In the genomic region with DNA sequence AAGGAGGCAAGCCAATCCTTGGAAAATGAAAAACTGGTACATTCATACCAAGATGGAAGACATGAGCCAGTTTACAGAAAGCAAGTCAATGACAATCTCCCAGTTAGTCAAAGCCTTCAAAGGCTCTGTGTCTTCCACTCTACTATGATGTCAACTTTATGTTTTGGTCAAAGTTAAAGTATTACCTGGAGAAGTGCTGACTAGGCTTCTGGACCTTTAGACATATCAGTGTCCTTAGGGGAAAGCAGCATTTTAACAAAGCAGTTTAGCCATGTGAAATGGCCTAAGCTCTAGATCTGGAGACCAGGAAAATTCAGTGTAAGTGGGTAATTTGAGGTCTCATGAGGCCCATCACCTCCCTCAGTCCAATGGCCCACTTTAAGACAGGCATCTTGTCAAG, we compare ENCODE assay signal across 21 cellular contexts. TPM values are rescaled to one million over a fixed set of nuclear protein-coding genes. Genes with fewer than 3 reads are reported as not detected.
DNase-seq lines count a peak whose midpoint lies in the region; ATAC-seq lines count a peak whose summit lies in the region.
"Had no signal": no experiment of that assay in that cellular context is flagged by ENCODE, and none has a peak within 500 bp of the region (broad histone marks: within the 10 kb centered on the region; RNA-seq: fewer than 3 reads in every experiment).

No MANE protein-coding gene starts in this region.

- H3K27ac Mint-ChIP-seq in activated CD4-positive, alpha-beta memory T cell treated with anti-CD3 and anti-CD28 coated beads for 36 hours = peak overlapping the region; percentile 39
- no peak overlapping the region for H3K27ac Mint-ChIP-seq in activated CD4-positive, alpha-beta memory T cell treated with anti-CD3 and anti-CD28 coated beads, Interleukin-2, amount 10 ng/mL, durations not matched to agents 7 days and 5 days
- H3K27ac Mint-ChIP-seq in stimulated activated naive CD8-positive, alpha-beta T cell treated with anti-CD3 and anti-CD28 coated beads, Interleukin-15, Interleukin-2, amounts not matched to agents 100 ng/mL and 50 ng/mL, for 24 hours = peak overlapping the region; percentile 50
- peak overlapping the region in 1 of 2 donors; percentile 35 for H3K27ac Mint-ChIP-seq in stimulated activated naive CD8-positive, alpha-beta T cell treated with anti-CD3 and anti-CD28 coated beads, Interleukin-15, amount 100 ng/mL, for 72 hours
- peak overlapping the region in 4 of 6 donors; percentile 29 to 57 (median 38) for H3K27ac Mint-ChIP-seq in immature natural killer cell
- peak overlapping the region; percentile 24 for H3K27ac Mint-ChIP-seq in stimulated activated effector memory CD8-positive, alpha-beta T cell treated with anti-CD3 and anti-CD28 coated beads, Interleukin-12 subunit alpha, Interleukin-12 subunit beta, amount 100 ng/mL, for 72 hours

- CTCF ChIA-PET in activated CD4-positive, alpha-beta memory T cell treated with anti-CD3 and anti-CD28 coated beads for 36 hours (lab: Charles Lee) = interaction anchor here (1.8 kb wide), 2 partner anchors 8 to 204 kb away, joined by 5 read pairs; no protein-coding TSS in a partner anchor
- CTCF ChIA-PET in activated CD4-positive, alpha-beta memory T cell treated with anti-CD3 and anti-CD28 coated beads, Interleukin-2, amount 10 ng/mL, durations not matched to agents 7 days and 5 days (lab: Charles Lee) = interaction anchor here (1.0 to 1.5 kb wide), 2 partner anchors 9 to 47 kb away, joined by 3 to 4 read pairs; no protein-coding TSS in a partner anchor

- no peak for ATAC-seq in stimulated activated naive CD8-positive, alpha-beta T cell treated with anti-CD3 and anti-CD28 coated beads, Interleukin-15, amount 100 ng/mL, for 72 hours
- ATAC-seq in stimulated activated effector memory CD8-positive, alpha-beta T cell treated with anti-CD3 and anti-CD28 coated beads, Interleukin-12 subunit alpha, Interleukin-12 subunit beta, amount 100 ng/mL, for 72 hours = no peak
- ATAC-seq in HG03045 (IDR thresholded peaks at IDR 0.05; ENCODE audit: unreplicated experiment) = no peak
- no peak for ATAC-seq in GM19397 (IDR thresholded peaks at IDR 0.05; ENCODE audit: unreplicated experiment)

- peaks cover 65% of the 10 kb centered on the region for H3K4me1 Mint-ChIP-seq in activated CD4-positive, alpha-beta memory T cell treated with anti-CD3 and anti-CD28 coated beads for 36 hours (ENCODE audit: low read depth)
- H3K4me1 Mint-ChIP-seq in activated CD4-positive, alpha-beta memory T cell treated with anti-CD3 and anti-CD28 coated beads, Interleukin-2, amount 10 ng/mL, durations not matched to agents 7 days and 5 days = peaks cover 51% of the 10 kb centered on the region
- peaks cover 23% of the 10 kb centered on the region for H3K4me1 Mint-ChIP-seq in stimulated activated naive CD8-positive, alpha-beta T cell treated with anti-CD3 and anti-CD28 coated beads, Interleukin-15, Interleukin-2, amounts not matched to agents 100 ng/mL and 50 ng/mL, for 24 hours (ENCODE audit: low read depth)
- peaks cover 67% of the 10 kb centered on the region for H3K4me1 Mint-ChIP-seq in stimulated activated naive CD8-positive, alpha-beta T cell treated with anti-CD3 and anti-CD28 coated beads, Interleukin-15, amount 100 ng/mL, for 72 hours
- peaks cover 12 to 34% of the 10 kb centered on the region in 2 donors for H3K4me1 Mint-ChIP-seq in immature natural killer cell
- peaks cover 60% of the 10 kb centered on the region for H3K4me1 Mint-ChIP-seq in stimulated activated effector memory CD8-positive, alpha-beta T cell treated with anti-CD3 and anti-CD28 coated beads, Interleukin-12 subunit alpha, Interleukin-12 subunit beta, amount 100 ng/mL, for 72 hours

- POLR2A ChIA-PET in activated CD4-positive, alpha-beta memory T cell treated with anti-CD3 and anti-CD28 coated beads for 36 hours (lab: Charles Lee) = no interaction called here
- POLR2A ChIA-PET in activated CD4-positive, alpha-beta memory T cell treated with anti-CD3 and anti-CD28 coated beads, Interleukin-2, amount 10 ng/mL, durations not matched to agents 7 days and 5 days (lab: Charles Lee) = interaction anchor here (1.3 to 1.7 kb wide), 2 partner anchors 32 to 176 kb away, joined by 3 to 8 read pairs; partner anchors contain the start of gene NFU1

- no peak for DNase-seq in activated CD4-positive, alpha-beta memory T cell treated with anti-CD3 and anti-CD28 coated beads for 36 hours
- no peak for DNase-seq in activated CD4-positive, alpha-beta memory T cell treated with anti-CD3 and anti-CD28 coated beads, Interleukin-2, amount 10 ng/mL, durations not matched to agents 7 days and 5 days
- no peak for DNase-seq in stimulated activated naive CD8-positive, alpha-beta T cell treated with anti-CD3 and anti-CD28 coated beads, Interleukin-15, amount 100 ng/mL, for 72 hours
- no peak for DNase-seq in immature natural killer cell
- DNase-seq in stimulated activated effector memory CD8-positive, alpha-beta T cell treated with anti-CD3 and anti-CD28 coated beads, Interleukin-12 subunit alpha, Interleukin-12 subunit beta, amount 100 ng/mL, for 72 hours (ENCODE audit: low spot score in 2 of 2) = no peak
- DNase-seq: 8988T; C1 segment of cervical spinal cord; DMS53; EL; KG1; NCI-H1092 treated with DMSO at 0.1 percent for 48 hours; NCI-H1436 treated with DMSO at 0.1 percent for 48 hours; NCI-H2029; NCI-H345; NCI-H524; NCI-H774; NK-92 treated with Interleukin-12 subunit alpha and Interleukin-12 subunit beta, amount 100 ng/mL, for 24 hours; SIG-M5 had no signal

- no peak overlapping the region for H3K4me3 Mint-ChIP-seq in activated CD4-positive, alpha-beta memory T cell treated with anti-CD3 and anti-CD28 coated beads for 36 hours
- no peak overlapping the region for H3K4me3 Mint-ChIP-seq in activated CD4-positive, alpha-beta memory T cell treated with anti-CD3 and anti-CD28 coated beads, Interleukin-2, amount 10 ng/mL, durations not matched to agents 7 days and 5 days
- no peak overlapping the region for H3K4me3 Mint-ChIP-seq in stimulated activated naive CD8-positive, alpha-beta T cell treated with anti-CD3 and anti-CD28 coated beads, Interleukin-15, Interleukin-2, amounts not matched to agents 100 ng/mL and 50 ng/mL, for 24 hours
- no peak overlapping the region for H3K4me3 Mint-ChIP-seq in stimulated activated naive CD8-positive, alpha-beta T cell treated with anti-CD3 and anti-CD28 coated beads, Interleukin-15, amount 100 ng/mL, for 72 hours
- no peak overlapping the region for H3K4me3 Mint-ChIP-seq in immature natural killer cell
- no peak overlapping the region for H3K4me3 Mint-ChIP-seq in stimulated activated effector memory CD8-positive, alpha-beta T cell treated with anti-CD3 and anti-CD28 coated beads, Interleukin-12 subunit alpha, Interleukin-12 subunit beta, amount 100 ng/mL, for 72 hours

- peaks cover 44% of the 10 kb centered on the region for H3K36me3 Mint-ChIP-seq in activated CD4-positive, alpha-beta memory T cell treated with anti-CD3 and anti-CD28 coated beads for 36 hours
- peaks cover 72% of the 10 kb centered on the region for H3K36me3 Mint-ChIP-seq in activated CD4-positive, alpha-beta memory T cell treated with anti-CD3 and anti-CD28 coated beads, Interleukin-2, amount 10 ng/mL, durations not matched to agents 7 days and 5 days (ENCODE audit: low read depth)
- H3K36me3 Mint-ChIP-seq in stimulated activated naive CD8-positive, alpha-beta T cell treated with anti-CD3 and anti-CD28 coated beads, Interleukin-15, Interleukin-2, amounts not matched to agents 100 ng/mL and 50 ng/mL, for 24 hours (ENCODE audit: low read depth) = peaks cover 59% of the 10 kb centered on the region
- H3K36me3 Mint-ChIP-seq in immature natural killer cell = peaks cover 0 to 4% (median 0%) of the 10 kb centered on the region in 3 donors
- peaks cover 37% of the 10 kb centered on the region for H3K36me3 Mint-ChIP-seq in stimulated activated effector memory CD8-positive, alpha-beta T cell treated with anti-CD3 and anti-CD28 coated beads, Interleukin-12 subunit alpha, Interleukin-12 subunit beta, amount 100 ng/mL, for 72 hours

- H3K9me3 Mint-ChIP-seq in activated CD4-positive, alpha-beta memory T cell treated with anti-CD3 and anti-CD28 coated beads for 36 hours = peaks cover 15% of the 10 kb centered on the region
- H3K9me3 Mint-ChIP-seq in activated CD4-positive, alpha-beta memory T cell treated with anti-CD3 and anti-CD28 coated beads, Interleukin-2, amount 10 ng/mL, durations not matched to agents 7 days and 5 days = peaks cover 20% of the 10 kb centered on the region
- H3K9me3 Mint-ChIP-seq in stimulated activated naive CD8-positive, alpha-beta T cell treated with anti-CD3 and anti-CD28 coated beads, Interleukin-15, Interleukin-2, amounts not matched to agents 100 ng/mL and 50 ng/mL, for 24 hours = peaks cover 13% of the 10 kb centered on the region
- H3K9me3 Mint-ChIP-seq in stimulated activated naive CD8-positive, alpha-beta T cell treated with anti-CD3 and anti-CD28 coated beads, Interleukin-15, amount 100 ng/mL, for 72 hours = peaks cover 8 to 18% of the 10 kb centered on the region in 2 donors
- no peaks in the 10 kb centered on the region for H3K9me3 Mint-ChIP-seq in immature natural killer cell
- H3K9me3 Mint-ChIP-seq in stimulated activated effector memory CD8-positive, alpha-beta T cell treated with anti-CD3 and anti-CD28 coated beads, Interleukin-12 subunit alpha, Interleukin-12 subunit beta, amount 100 ng/mL, for 72 hours = peaks cover 3% of the 10 kb centered on the region

- no peaks in the 10 kb centered on the region for H3K27me3 Mint-ChIP-seq in activated CD4-positive, alpha-beta memory T cell treated with anti-CD3 and anti-CD28 coated beads for 36 hours
- no peaks in the 10 kb centered on the region for H3K27me3 Mint-ChIP-seq in activated CD4-positive, alpha-beta memory T cell treated with anti-CD3 and anti-CD28 coated beads, Interleukin-2, amount 10 ng/mL, durations not matched to agents 7 days and 5 days
- no peaks in the 10 kb centered on the region for H3K27me3 Mint-ChIP-seq in stimulated activated naive CD8-positive, alpha-beta T cell treated with anti-CD3 and anti-CD28 coated beads, Interleukin-15, Interleukin-2, amounts not matched to agents 100 ng/mL and 50 ng/mL, for 24 hours
- no peaks in the 10 kb centered on the region for H3K27me3 Mint-ChIP-seq in stimulated activated naive CD8-positive, alpha-beta T cell treated with anti-CD3 and anti-CD28 coated beads, Interleukin-15, amount 100 ng/mL, for 72 hours
- peaks cover 0 to 2% (median 1%) of the 10 kb centered on the region in 3 donors for H3K27me3 Mint-ChIP-seq in immature natural killer cell (ENCODE audit: low read depth in 3 of 3)

- intact Hi-C loops in activated CD4-positive, alpha-beta memory T cell treated with anti-CD3 and anti-CD28 coated beads for 36 hours (cut with micrococcal nuclease) = no loop called here

RNA-seq across cellular contexts. Expression of gene AAK1, which starts 30.8 kb away (rescaled TPM):
- total RNA-seq in activated CD4-positive, alpha-beta memory T cell treated with anti-CD3 and anti-CD28 coated beads for 36 hours = 10 to 100 TPM; 95.2 to 99.3 TPM
- 100 to 1,000 TPM; 115 to 121 TPM for total RNA-seq in activated CD4-positive, alpha-beta memory T cell treated with anti-CD3 and anti-CD28 coated beads, Interleukin-2, amount 10 ng/mL, durations not matched to agents 7 days and 5 days
- 100 to 1,000 TPM in 1 of 3 donors, 10 to 100 TPM in 2; 23.1 to 121 (median 38.2) TPM for polyA plus RNA-seq in immature natural killer cell
